Comparison of ENCODE assay signal across 8 cellular contexts in genomic region chr19:53537126-53537522, GRCh38. TPM values are rescaled to one million over a fixed set of nuclear protein-coding genes. Genes with fewer than 3 reads are reported as not detected.
A peak's percentile ranks its signal among the peaks of the same experiment; 100 is the strongest.
DNase-seq lines count a peak whose midpoint lies in the region; ATAC-seq, FAIRE-seq and TF ChIP-seq lines count a peak whose summit lies in the region.

No MANE protein-coding gene starts in this region.

- peak overlapping the region; percentile 94 for H3K27ac Mint-ChIP-seq in HFFc6

- H3K36me3 Mint-ChIP-seq in HFFc6 (ENCODE audit: low read depth), result peaks cover 26% of the 10 kb centered on the region

- peak overlapping the region; percentile 92 for H3K4me3 Mint-ChIP-seq in HFFc6

- ATAC-seq in lower lobe of right lung (peak; percentile 12 to 20), HG03571 (IDR thresholded peaks at IDR 0.05; ENCODE audit: unreplicated experiment) (no peak), HG03175 (IDR thresholded peaks at IDR 0.05; ENCODE audit: unreplicated experiment) (no peak)

- in situ Hi-C loops in astrocyte of the cerebellum (cut with HindIII; ENCODE audit: low sequenced_read_pairs), result no loop called here

- TF ChIP-seq POLR2A in vagina (IDR thresholded peaks at IDR 0.05), result no peak

- H3K9me3 Mint-ChIP-seq in HFFc6, result no peaks in the 10 kb centered on the region

- FAIRE-seq in GM19239 (lab: Jason Lieb, UNC), result no peak

- no peak for DNase-seq in AG09309 (ENCODE audit: low read depth)
- no peak for DNase-seq in HFFc6
- no peak for DNase-seq in astrocyte of the cerebellum (ENCODE audit: low read depth)
- DNase-seq in lower lobe of right lung, result no peak
- no peak for DNase-seq in vagina (ENCODE audit: extremely low spot score in 2 of 2)
- DNase-seq in GM19239 (ENCODE audit: insufficient read length, low spot score), result no peak

- H3K9me3 ChIP-seq in lower lobe of right lung (no peaks in the 10 kb centered on the region), vagina (no peaks in the 10 kb centered on the region)

- H3K27ac ChIP-seq in lower lobe of right lung, result peak overlapping the region; percentile 89
- H3K27ac ChIP-seq in vagina, result peak overlapping the region; percentile 81

- H3K4me1 Mint-ChIP-seq in HFFc6 (ENCODE audit: low read depth), result peaks cover 14% of the 10 kb centered on the region

- peaks cover 22% of the 10 kb centered on the region for H3K36me3 ChIP-seq in lower lobe of right lung
- peaks cover 0 to 4% of the 10 kb centered on the region in 2 donors for H3K36me3 ChIP-seq in vagina

- H3K4me3 ChIP-seq in AG09309 (ENCODE audit: control insufficient read depth, low read depth, low read length) (peak overlapping the region; percentile 72), astrocyte of the cerebellum (ENCODE audit: low read depth, low read length) (peak overlapping the region; percentile 68), lower lobe of right lung (peak overlapping the region; percentile 68), vagina (peak overlapping the region; percentile 67 to 68)

- peaks cover 5% of the 10 kb centered on the region for H3K27me3 Mint-ChIP-seq in HFFc6 (ENCODE audit: insufficient read depth)

- intact Hi-C loops in lower lobe of right lung (cut with DNase I) (no loop called here), vagina (cut with DNase I) (no loop called here)

- H3K4me1 ChIP-seq in lower lobe of right lung (peaks cover 7% of the 10 kb centered on the region), vagina (peaks cover 8% of the 10 kb centered on the region)

- H3K27me3 ChIP-seq in lower lobe of right lung (ENCODE audit: low read depth) (no peaks in the 10 kb centered on the region), vagina (no peaks in the 10 kb centered on the region)

- TF ChIP-seq CTCF in AG09309 (IDR thresholded peaks at IDR 0.05; ENCODE audit: control insufficient read depth, insufficient read depth, low read depth, low read length, missing control alignments), result no peak
- no peak for TF ChIP-seq CTCF in HFFc6 (IDR thresholded peaks at IDR 0.05)
- no peak for TF ChIP-seq CTCF in astrocyte of the cerebellum (IDR thresholded peaks at IDR 0.05; ENCODE audit: low read depth, low read length, missing control alignments)
- no peak for TF ChIP-seq CTCF in lower lobe of right lung (IDR thresholded peaks at IDR 0.05)
- TF ChIP-seq CTCF in vagina (IDR thresholded peaks at IDR 0.05), result no peak

RNA-seq across cellular contexts. Expression of gene ZNF331, which starts 0.8 kb away (rescaled TPM):
- 10 to 100 TPM in 4 of 6 experiments, 1 to 10 TPM in 2; 9.8 to 13.0 (median 11.3) TPM for total RNA-seq in HFFc6 (2021; fragmentation: NEBNext Ultra II Directional; extraction: Animal tissue kit (Norgen Biotek cat#: 25700))
- 36.6 TPM for total RNA-seq in lower lobe of right lung
- total RNA-seq in vagina, result 72.7 TPM

Comparison
In these comparisons a context has a peak if more than half of its experiments do, and no peak if none do; other contexts are left out.
1. ATAC-seq: peak in lower lobe of right lung (2 of 2); none in HG03571 (single experiment) and HG03175 (single experiment).
2. Peak in every context shown above with its lines, with median percentiles within 50 percentile points of each other: H3K4me3 ChIP-seq.